Comparison of ENCODE assay signal across 8 cellular contexts in genomic region chr11:119100246-119100959, GRCh38. TPM values are rescaled to one million over a fixed set of nuclear protein-coding genes. Genes with fewer than 3 reads are reported as not detected.
DNase-seq lines count a peak whose midpoint lies in the region.

No MANE protein-coding gene starts in this region.

- no peak overlapping the region for H2BK5ac ChIP-seq in trophoblast cell (ENCODE audit: low read depth, low read length, poor library complexity)

- DNase-seq in COLO668 (lab: John Stamatoyannopoulos, UW; ENCODE audit: unreplicated experiment), result peak; percentile 10
- DNase-seq in HCEC 1CT, result peak; percentile 39
- peak in 1 of 2 experiments; percentile 23 for DNase-seq in SJCRH30
- peak; percentile 6 to 52 for DNase-seq in trophoblast cell
- DNase-seq in NCI-H345 treated with DMSO at 0.1 percent for 48 hours (lab: John Stamatoyannopoulos, UW; ENCODE audit: unreplicated experiment), result no peak
- DNase-seq in mucosa of gallbladder (ENCODE audit: low spot score), result no peak
- DNase-seq in C1 segment of cervical spinal cord (lab: John Stamatoyannopoulos, UW), result no peak

- H4K8ac ChIP-seq in trophoblast cell (ENCODE audit: low read depth, low read length), result peak overlapping the region; percentile 33

- H3K18ac ChIP-seq in trophoblast cell (ENCODE audit: low read length), result peak overlapping the region; percentile 48

- no peak overlapping the region for H3K23ac ChIP-seq in trophoblast cell (ENCODE audit: low read length)

- H3K79me1 ChIP-seq in trophoblast cell (ENCODE audit: low read length), result peaks cover 9% of the 10 kb centered on the region

- H2AK5ac ChIP-seq in trophoblast cell (ENCODE audit: low read length), result peak overlapping the region; percentile 78

- peak overlapping the region; percentile 22 for H3K4ac ChIP-seq in trophoblast cell (ENCODE audit: low read depth, low read length)

- peak overlapping the region; percentile 40 for H2AFZ ChIP-seq in trophoblast cell (ENCODE audit: insufficient read depth, low read length, poor library complexity)

- H3K4me1 ChIP-seq in SJCRH30, result no peaks in the 10 kb centered on the region; the same call in 1 of the 2 replicates
- peaks cover 2 to 3% of the 10 kb centered on the region in 2 donors for H3K4me1 ChIP-seq in esophagus (ENCODE audit: control insufficient read depth in 2 of 2, insufficient read depth in 2 of 2, low read length in 1 of 2)
- peaks cover 10 to 13% of the 10 kb centered on the region in 2 experiments for H3K4me1 ChIP-seq in trophoblast cell (ENCODE audit: control insufficient read depth in 1 of 2, insufficient read depth in 2 of 2, low read length in 2 of 2)

- peak overlapping the region; percentile 4 for H2BK120ac ChIP-seq in trophoblast cell (ENCODE audit: insufficient read depth, low read length, poor library complexity)

- WGBS in esophagus, 2 donors, result 36 to 44% methylated on average over 11 of the region's 11 CpGs
- no CpG with 5 or more reads among the region's 11 CpGs for WGBS in trophoblast cell (ENCODE audit: extremely low coverage, insufficient coverage, insufficient read length)

- H3K27me3 ChIP-seq in SJCRH30, result no peaks in the 10 kb centered on the region
- no peaks in the 10 kb centered on the region for H3K27me3 ChIP-seq in esophagus (ENCODE audit: control insufficient read depth in 1 of 2, insufficient read depth in 2 of 2, low read length in 2 of 2)
- no peaks in the 10 kb centered on the region for H3K27me3 ChIP-seq in trophoblast cell (ENCODE audit: insufficient read depth, low read length)

- H3K9me3 ChIP-seq in SJCRH30 (replicated peaks), result no peaks in the 10 kb centered on the region
- no peaks in the 10 kb centered on the region for H3K9me3 ChIP-seq in esophagus (ENCODE audit: control insufficient read depth in 2 of 2, insufficient read depth in 1 of 2, low read depth in 1 of 2, low read length in 1 of 2)
- H3K9me3 ChIP-seq in trophoblast cell (ENCODE audit: insufficient read depth, low read depth, low read length), result no peaks in the 10 kb centered on the region

- H3K4me2 ChIP-seq in trophoblast cell (ENCODE audit: low read length), result peak overlapping the region; percentile 75

- H4K91ac ChIP-seq in trophoblast cell (ENCODE audit: low read depth, low read length), result peak overlapping the region; percentile 50

- no peak overlapping the region for H3K27ac ChIP-seq in SJCRH30
- H3K27ac ChIP-seq in esophagus (ENCODE audit: low read depth in 2 of 2, low read length in 1 of 2), result peak overlapping the region in 1 of 2 donors; percentile 13
- no peak overlapping the region for H3K27ac ChIP-seq in trophoblast cell (ENCODE audit: low read depth, low read length)

- H3K14ac ChIP-seq in trophoblast cell (ENCODE audit: low read length), result peak overlapping the region; percentile 7

- peak overlapping the region; percentile 90 for H3K4me3 ChIP-seq in SJCRH30
- H3K4me3 ChIP-seq in esophagus (ENCODE audit: low read depth in 1 of 2, low read length in 2 of 2), result peak overlapping the region; percentile 76 to 87
- peak overlapping the region; percentile 38 for H3K4me3 ChIP-seq in trophoblast cell (ENCODE audit: low read depth, low read length)

- no peak overlapping the region for H3K9ac ChIP-seq in trophoblast cell (ENCODE audit: low read length)

- H3K36me3 ChIP-seq in SJCRH30 (no peaks in the 10 kb centered on the region), esophagus (ENCODE audit: control insufficient read depth in 2 of 2, insufficient read depth in 2 of 2, low read length in 1 of 2) (peaks cover 11 to 15% of the 10 kb centered on the region in 2 donors), trophoblast cell (ENCODE audit: control insufficient read depth in 1 of 2, insufficient read depth in 2 of 2, low read length in 2 of 2) (peaks cover 7 to 19% of the 10 kb centered on the region in 2 experiments)

- H3K79me2 ChIP-seq in trophoblast cell (ENCODE audit: control insufficient read depth, insufficient read depth, low read length, poor library complexity), result peaks cover 12% of the 10 kb centered on the region

- H2BK12ac ChIP-seq in trophoblast cell (ENCODE audit: low read length), result peak overlapping the region; percentile 67

- peak overlapping the region; percentile 14 for H4K12ac ChIP-seq in trophoblast cell (ENCODE audit: low read depth, low read length)

RNA-seq across cellular contexts. Expression of gene DPAGT1, which starts 1.2 kb away (rescaled TPM):
- 23.7 and 24.0 TPM in 2 replicates for total RNA-seq in SJCRH30 (2014; rRNA removed; shearing (Covaris generic))
- 10 to 100 TPM; 16.5 to 21.5 TPM for polyA plus RNA-seq in esophagus
- 38.9 and 40.2 TPM in 2 replicates for polyA plus RNA-seq in trophoblast cell (2013)
- total RNA-seq in mucosa of gallbladder, result 65.9 TPM

RNA-seq across cellular contexts. Expression of gene C2CD2L, which starts 6.7 kb away (rescaled TPM):
- 4.1 and 4.8 TPM in 2 replicates for total RNA-seq in SJCRH30 (2014; rRNA removed; shearing (Covaris generic))
- polyA plus RNA-seq in esophagus, result 10 to 100 TPM in 1 of 2 donors, 1 to 10 TPM in 1; 8.4 to 13.1 TPM
- 6.3 and 7.2 TPM in 2 replicates for polyA plus RNA-seq in trophoblast cell (2013)
- 21.9 TPM for total RNA-seq in mucosa of gallbladder

RNA-seq across cellular contexts. Expression of gene HMBS, which starts 15.7 kb away (rescaled TPM):
- total RNA-seq in SJCRH30 (2014; rRNA removed; shearing (Covaris generic)), result 10.1 and 14.3 TPM in 2 replicates
- 10 to 100 TPM; 18.0 to 24.2 TPM for polyA plus RNA-seq in esophagus
- 21.1 and 22.8 TPM in 2 replicates for polyA plus RNA-seq in trophoblast cell (2013)
- total RNA-seq in mucosa of gallbladder, result 12.3 TPM

RNA-seq across cellular contexts. Expression of gene HINFP, which starts 21.0 kb away (rescaled TPM):
- 14.4 and 15.2 TPM in 2 replicates for total RNA-seq in SJCRH30 (2014; rRNA removed; shearing (Covaris generic))
- 10 to 100 TPM in 1 of 2 donors, 1 to 10 TPM in 1; 9.1 to 16.0 TPM for polyA plus RNA-seq in esophagus
- 17.7 and 20.7 TPM in 2 replicates for polyA plus RNA-seq in trophoblast cell (2013)
- total RNA-seq in mucosa of gallbladder, result 35.9 TPM

RNA-seq across cellular contexts. Expression of gene VPS11, which starts 32.8 kb away (rescaled TPM):
- 11.6 and 11.9 TPM in 2 replicates for total RNA-seq in SJCRH30 (2014; rRNA removed; shearing (Covaris generic))
- polyA plus RNA-seq in esophagus, result 10 to 100 TPM; 22.4 to 29.0 TPM
- 28.3 and 31.4 TPM in 2 replicates for polyA plus RNA-seq in trophoblast cell (2013)
- 33.4 TPM for total RNA-seq in mucosa of gallbladder

Comparison
In these comparisons a context has a peak if more than half of its experiments do, and no peak if none do; other contexts are left out.
1. DNase-seq: peak in COLO668 (single experiment), HCEC 1CT (single experiment) and trophoblast cell (2 of 2); none in NCI-H345 treated with DMSO at 0.1 percent for 48 hours (single experiment), mucosa of gallbladder (single experiment) and C1 segment of cervical spinal cord (0 of 14).
2. H3K4me3 ChIP-seq: peak in every context shown above with its lines; median percentile 90 in SJCRH30; 82 in esophagus; 38 in trophoblast cell.